Comparison of ENCODE assay signal across 18 cellular contexts in the genomic region with DNA sequence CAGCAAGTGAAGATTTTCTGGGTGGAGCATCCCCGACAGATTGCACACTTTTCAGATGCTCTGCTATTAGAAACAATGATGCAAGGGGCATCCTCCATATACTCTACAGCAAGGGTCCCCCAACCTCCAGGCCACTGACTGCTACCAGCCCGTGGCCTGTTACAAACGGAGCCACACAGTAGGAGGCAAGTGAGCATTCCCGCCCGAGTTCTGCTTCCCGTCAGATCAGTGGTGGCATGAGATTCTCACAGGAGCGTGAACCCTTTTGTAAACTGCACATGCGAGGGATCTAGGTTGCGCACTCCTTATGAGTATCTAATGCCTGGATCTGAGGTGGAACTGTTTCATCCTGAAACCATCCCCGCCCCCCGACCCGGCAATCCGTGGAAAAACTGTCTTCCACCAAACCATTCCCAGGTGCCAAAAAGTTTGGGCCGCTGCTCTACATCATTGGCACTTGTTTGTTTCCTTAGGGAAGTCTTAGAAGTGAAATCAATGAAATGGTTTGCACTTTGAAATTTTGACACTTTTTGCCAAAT. TPM values are rescaled to one million over a fixed set of nuclear protein-coding genes. Genes with fewer than 3 reads are reported as not detected.
A peak's percentile ranks its signal among the peaks of the same experiment; 100 is the strongest.
DNase-seq lines count a peak whose midpoint lies in the region; ATAC-seq, FAIRE-seq and TF ChIP-seq lines count a peak whose summit lies in the region.
"Had no signal": no experiment of that assay in that cellular context is flagged by ENCODE, and none has a peak within 500 bp of the region (broad histone marks: within the 10 kb centered on the region; RNA-seq: fewer than 3 reads in every experiment).

No MANE protein-coding gene starts in this region.

- intact Hi-C loops in endothelial cell of umbilical vein (cut with micrococcal nuclease) = no loop called here

- H3K27ac Mint-ChIP-seq in activated CD4-positive, alpha-beta T cell treated with anti-CD3 and anti-CD28 coated beads, Interleukin-2, amount 10 ng/mL, durations not matched to agents 7 days and 5 days = no peak overlapping the region
- H3K27ac Mint-ChIP-seq: H9 had no signal

- H3K9ac ChIP-seq in endothelial cell of umbilical vein (replicated peaks; ENCODE audit: extremely low read depth, insufficient read depth, low read length) = no peak overlapping the region

- peaks cover 20% of the 10 kb centered on the region for H3K79me2 ChIP-seq in endothelial cell of umbilical vein (ENCODE audit: control insufficient read depth, insufficient read depth, low read length)

- no peaks in the 10 kb centered on the region for H3K9me3 Mint-ChIP-seq in activated CD4-positive, alpha-beta T cell treated with anti-CD3 and anti-CD28 coated beads, Interleukin-2, amount 10 ng/mL, durations not matched to agents 7 days and 5 days
- H3K9me3 Mint-ChIP-seq: H9 had no signal

- POLR2A ChIA-PET in endothelial cell of umbilical vein (lab: Charles Lee) = no interaction called here
- POLR2A ChIA-PET in activated CD4-positive, alpha-beta T cell treated with anti-CD3 and anti-CD28 coated beads, Interleukin-2, amount 10 ng/mL, durations not matched to agents 7 days and 5 days (lab: Charles Lee) = no interaction called here

- H3K27ac ChIP-seq in endothelial cell of umbilical vein (ENCODE audit: insufficient read depth, low read depth, low read length) = no peak overlapping the region
- no peak overlapping the region for H3K27ac ChIP-seq in coronary artery
- H3K27ac ChIP-seq: 22Rv1, A549 had no signal

- H3K4me3 ChIP-seq in endothelial cell of umbilical vein (replicated peaks in 1 of 3; ENCODE audit: insufficient read depth in 1 of 3, low read depth in 1 of 3, low read length in 3 of 3) (no peak overlapping the region), coronary artery (no peak overlapping the region)
- H3K4me3 ChIP-seq: A549 had no signal

- dilution Hi-C loops in endothelial cell of umbilical vein (cut with MboI; ENCODE audit: extremely low pct_ligation_motif_present, low sequenced_read_pairs) = no loop called here

- no peak for TF ChIP-seq CTCF in endothelial cell of umbilical vein (IDR thresholded peaks at IDR 0.05; ENCODE audit: extremely low read depth in 1 of 2, insufficient read depth in 1 of 2, low read depth in 1 of 2, low read length in 2 of 2)
- no peak for TF ChIP-seq CTCF in coronary artery (IDR thresholded peaks at IDR 0.05)

- no peaks in the 10 kb centered on the region for H3K9me1 ChIP-seq in endothelial cell of umbilical vein (replicated peaks; ENCODE audit: control insufficient read depth, extremely low read depth, insufficient read depth, low read length)

- no peaks in the 10 kb centered on the region for H3K36me3 Mint-ChIP-seq in activated CD4-positive, alpha-beta T cell treated with anti-CD3 and anti-CD28 coated beads, Interleukin-2, amount 10 ng/mL, durations not matched to agents 7 days and 5 days (ENCODE audit: low read depth)

- no peak for ATAC-seq in GM18505 (IDR thresholded peaks at IDR 0.05; ENCODE audit: unreplicated experiment)
- ATAC-seq: A549 had no signal

- H3K27me3 Mint-ChIP-seq in activated CD4-positive, alpha-beta T cell treated with anti-CD3 and anti-CD28 coated beads, Interleukin-2, amount 10 ng/mL, durations not matched to agents 7 days and 5 days = no peaks in the 10 kb centered on the region
- H3K27me3 Mint-ChIP-seq: CD4-positive, alpha-beta memory T cell had no signal

- H3K4me3 Mint-ChIP-seq in activated CD4-positive, alpha-beta T cell treated with anti-CD3 and anti-CD28 coated beads, Interleukin-2, amount 10 ng/mL, durations not matched to agents 7 days and 5 days = no peak overlapping the region
- H3K4me3 Mint-ChIP-seq: CD14-positive monocyte; CD4-positive, alpha-beta memory T cell; H9 had no signal

- H3K27me3 ChIP-seq in endothelial cell of umbilical vein (ENCODE audit: control insufficient read depth in 2 of 2, insufficient read depth in 2 of 2, low read length in 2 of 2) = no peaks in the 10 kb centered on the region

- H3K4me1 ChIP-seq in endothelial cell of umbilical vein (ENCODE audit: control insufficient read depth, extremely low read depth, insufficient read depth, low read length) = peaks cover 14% of the 10 kb centered on the region

- no peaks in the 10 kb centered on the region for H3K9me3 ChIP-seq in endothelial cell of umbilical vein (replicated peaks; ENCODE audit: control insufficient read depth, insufficient read depth, low read length)
- H3K9me3 ChIP-seq: A549 had no signal

- H3K36me3 ChIP-seq in endothelial cell of umbilical vein (ENCODE audit: control insufficient read depth in 2 of 2, extremely low read depth in 1 of 2, insufficient read depth in 2 of 2, low read length in 2 of 2) = peaks cover 0 to 2% of the 10 kb centered on the region in 2 experiments

- peak; percentile 33 for FAIRE-seq in endothelial cell of umbilical vein (lab: Jason Lieb, UNC)
- FAIRE-seq: A549, H1 had no signal

- no TSS peak for BruUV-seq in endothelial cell of umbilical vein (replicated peaks; lab: Mats Ljungman, UMichigan)

- no peak overlapping the region for H2AFZ ChIP-seq in endothelial cell of umbilical vein (ENCODE audit: low read depth, low read length)

- TF ChIP-seq POLR2A in endothelial cell of umbilical vein (IDR thresholded peaks at IDR 0.05; ENCODE audit: low read depth, low read length) = no peak
- no peak for TF ChIP-seq POLR2A in GM18505 (IDR thresholded peaks at IDR 0.05; ENCODE audit: borderline replicate concordance, extremely low read depth, insufficient read depth, insufficient read length)

- no peaks in the 10 kb centered on the region for H4K20me1 ChIP-seq in endothelial cell of umbilical vein (replicated peaks; ENCODE audit: control insufficient read depth, extremely low read depth, insufficient read depth, low read length)

- H3K4me2 ChIP-seq in endothelial cell of umbilical vein (ENCODE audit: insufficient read depth, low read length) = no peak overlapping the region
- H3K4me2 ChIP-seq: A549 had no signal

- DNase-seq in activated CD8-positive, alpha-beta memory T cell treated with anti-CD3 and anti-CD28 coated beads, Interleukin-2, amount 50 U/mL, for 48 hours = peak; percentile 26
- no peak for DNase-seq in activated CD8-positive, alpha-beta memory T cell treated with anti-CD3 and anti-CD28 coated beads for 24 hours
- DNase-seq in endothelial cell of umbilical vein (ENCODE audit: low read depth, low spot score) = no peak
- DNase-seq in mesenteric fat pad (ENCODE audit: low spot score) = peak; percentile 57
- no peak for DNase-seq in activated CD4-positive, alpha-beta T cell treated with anti-CD3 and anti-CD28 coated beads, Interleukin-2, amount 10 ng/mL, durations not matched to agents 7 days and 5 days
- no peak for DNase-seq in coronary artery (ENCODE audit: low spot score)
- DNase-seq: AML-193; CD4-positive, alpha-beta memory T cell; DMS153; DMS79 treated with DMSO at 0.1 percent for 48 hours; GF-D8; H9 had no signal

- H3K4me1 Mint-ChIP-seq in activated CD4-positive, alpha-beta T cell treated with anti-CD3 and anti-CD28 coated beads, Interleukin-2, amount 10 ng/mL, durations not matched to agents 7 days and 5 days = peaks cover 20% of the 10 kb centered on the region

- CTCF ChIA-PET in endothelial cell of umbilical vein (lab: Charles Lee) = no interaction called here
- CTCF ChIA-PET in activated CD4-positive, alpha-beta T cell treated with anti-CD3 and anti-CD28 coated beads, Interleukin-2, amount 10 ng/mL, durations not matched to agents 7 days and 5 days (lab: Charles Lee) = no interaction called here

RNA-seq across cellular contexts. Expression of gene FAHD1, which starts 4.6 kb away (rescaled TPM):
- total RNA-seq in endothelial cell of umbilical vein = 27.9 and 44.8 TPM in 2 replicates
- polyA plus RNA-seq in endothelial cell of umbilical vein = 69.2 and 85.0 TPM in 2 replicates
- polyA plus RNA-seq in endothelial cell of umbilical vein (2011; cell fraction: cytosol; rRNA removed) = 77.9 and 81.8 TPM in 2 replicates
- polyA plus RNA-seq in endothelial cell of umbilical vein (2011; cell fraction: nucleus; rRNA removed) = 19.9 and 22.1 TPM in 2 replicates
- 34.1 and 40.2 TPM in 2 replicates for polyA plus RNA-seq in endothelial cell of umbilical vein (2012)
- 77.7 and 86.6 TPM in 2 replicates for polyA minus RNA-seq in endothelial cell of umbilical vein
- 33.1 TPM for polyA minus RNA-seq in endothelial cell of umbilical vein (2011; cell fraction: cytosol; rRNA and poly(A)+ RNA removed)
- 21.0 and 32.6 TPM in 2 replicates for polyA minus RNA-seq in endothelial cell of umbilical vein (2011; cell fraction: nucleus; rRNA and poly(A)+ RNA removed)
- total RNA-seq in mesenteric fat pad = 17.9 TPM
- total RNA-seq in activated CD4-positive, alpha-beta T cell treated with anti-CD3 and anti-CD28 coated beads, Interleukin-2, amount 10 ng/mL, durations not matched to agents 7 days and 5 days = 10 to 100 TPM; 11.3 to 12.9 TPM

RNA-seq across cellular contexts. Expression of gene HAGH, which starts 5.0 kb away (rescaled TPM):
- 54.3 and 56.4 TPM in 2 replicates for total RNA-seq in endothelial cell of umbilical vein
- polyA plus RNA-seq in endothelial cell of umbilical vein = 84.2 and 122 TPM in 2 replicates
- polyA plus RNA-seq in endothelial cell of umbilical vein (2011; cell fraction: cytosol; rRNA removed) = 55.3 and 77.9 TPM in 2 replicates
- polyA plus RNA-seq in endothelial cell of umbilical vein (2011; cell fraction: nucleus; rRNA removed) = 46.2 and 50.2 TPM in 2 replicates
- 36.4 and 54.0 TPM in 2 replicates for polyA plus RNA-seq in endothelial cell of umbilical vein (2012)
- polyA minus RNA-seq in endothelial cell of umbilical vein = 37.4 and 56.4 TPM in 2 replicates
- polyA minus RNA-seq in endothelial cell of umbilical vein (2011; cell fraction: cytosol; rRNA and poly(A)+ RNA removed) = 22.3 TPM
- polyA minus RNA-seq in endothelial cell of umbilical vein (2011; cell fraction: nucleus; rRNA and poly(A)+ RNA removed) = 8.8 and 23.1 TPM in 2 replicates
- total RNA-seq in mesenteric fat pad = 58.4 TPM
- total RNA-seq in activated CD4-positive, alpha-beta T cell treated with anti-CD3 and anti-CD28 coated beads, Interleukin-2, amount 10 ng/mL, durations not matched to agents 7 days and 5 days = 10 to 100 TPM; 34.9 to 45.6 TPM

RNA-seq across cellular contexts. Expression of gene IGFALS, which starts 38.1 kb away (rescaled TPM):
- total RNA-seq in endothelial cell of umbilical vein (not detected in 2 replicates), mesenteric fat pad (not detected)
- 0.03 TPM in 1 of 2 replicates, not detected in the other for polyA plus RNA-seq in endothelial cell of umbilical vein
- polyA plus RNA-seq in endothelial cell of umbilical vein (2011; cell fraction: cytosol; rRNA removed) = not detected in 2 replicates
- polyA plus RNA-seq in endothelial cell of umbilical vein (2011; cell fraction: nucleus; rRNA removed) = not detected in 2 replicates
- polyA plus RNA-seq in endothelial cell of umbilical vein (2012) = not detected in 2 replicates
- not detected in 2 replicates for polyA minus RNA-seq in endothelial cell of umbilical vein
- not detected for polyA minus RNA-seq in endothelial cell of umbilical vein (2011; cell fraction: cytosol; rRNA and poly(A)+ RNA removed)
- polyA minus RNA-seq in endothelial cell of umbilical vein (2011; cell fraction: nucleus; rRNA and poly(A)+ RNA removed) = not detected in 2 replicates
- under 1 TPM in 1 of 2 experiments, not detected in 1; 0.15 TPM for total RNA-seq in activated CD4-positive, alpha-beta T cell treated with anti-CD3 and anti-CD28 coated beads, Interleukin-2, amount 10 ng/mL, durations not matched to agents 7 days and 5 days
- total RNA-seq: H1, H9 had no signal
- polyA plus RNA-seq: BJ; CD14-positive monocyte; CD4-positive, alpha-beta memory T cell; H1 had no signal

RNA-seq across cellular contexts. Expression of gene MEIOB, which starts 40.4 kb away (rescaled TPM):
- not detected in 2 replicates for total RNA-seq in endothelial cell of umbilical vein
- 0.04 TPM in 1 of 2 replicates, not detected in the other for polyA plus RNA-seq in endothelial cell of umbilical vein
- polyA plus RNA-seq in endothelial cell of umbilical vein (2011; cell fraction: cytosol; rRNA removed) = 0.05 and 0.13 TPM in 2 replicates
- 0.15 and 0.18 TPM in 2 replicates for polyA plus RNA-seq in endothelial cell of umbilical vein (2011; cell fraction: nucleus; rRNA removed)
- polyA plus RNA-seq in endothelial cell of umbilical vein (2012) = 0.12 TPM in 1 of 2 replicates, not detected in the other
- 0.81 TPM in 1 of 2 replicates, not detected in the other for polyA minus RNA-seq in endothelial cell of umbilical vein
- polyA minus RNA-seq in endothelial cell of umbilical vein (2011; cell fraction: cytosol; rRNA and poly(A)+ RNA removed) = not detected
- polyA minus RNA-seq in endothelial cell of umbilical vein (2011; cell fraction: nucleus; rRNA and poly(A)+ RNA removed) = not detected in 2 replicates
- total RNA-seq in mesenteric fat pad = not detected
- total RNA-seq in activated CD4-positive, alpha-beta T cell treated with anti-CD3 and anti-CD28 coated beads, Interleukin-2, amount 10 ng/mL, durations not matched to agents 7 days and 5 days = not detected
- total RNA-seq: CD4-positive, alpha-beta memory T cell had no signal
- polyA plus RNA-seq: CD14-positive monocyte; CD4-positive, alpha-beta memory T cell had no signal

RNA-seq across cellular contexts. Expression of gene NUBP2, which starts 48.8 kb away (rescaled TPM):
- total RNA-seq in endothelial cell of umbilical vein (55.0 and 58.2 TPM in 2 replicates), mesenteric fat pad (35.1 TPM)
- 69.6 and 85.4 TPM in 2 replicates for polyA plus RNA-seq in endothelial cell of umbilical vein
- polyA plus RNA-seq in endothelial cell of umbilical vein (2011; cell fraction: cytosol; rRNA removed) = 38.7 and 64.8 TPM in 2 replicates
- polyA plus RNA-seq in endothelial cell of umbilical vein (2011; cell fraction: nucleus; rRNA removed) = 47.3 and 53.2 TPM in 2 replicates
- 37.5 and 46.5 TPM in 2 replicates for polyA plus RNA-seq in endothelial cell of umbilical vein (2012)
- polyA minus RNA-seq in endothelial cell of umbilical vein = 12.2 and 15.6 TPM in 2 replicates
- 48.7 TPM for polyA minus RNA-seq in endothelial cell of umbilical vein (2011; cell fraction: cytosol; rRNA and poly(A)+ RNA removed)
- polyA minus RNA-seq in endothelial cell of umbilical vein (2011; cell fraction: nucleus; rRNA and poly(A)+ RNA removed) = 12.0 and 20.8 TPM in 2 replicates
- 10 to 100 TPM; 40.2 to 53.8 TPM for total RNA-seq in activated CD4-positive, alpha-beta T cell treated with anti-CD3 and anti-CD28 coated beads, Interleukin-2, amount 10 ng/mL, durations not matched to agents 7 days and 5 days

Comparison
In these comparisons a context has a peak if more than half of its experiments do, and no peak if none do; other contexts are left out.
1. DNase-seq: peak in activated CD8-positive, alpha-beta memory T cell treated with anti-CD3 and anti-CD28 coated beads, Interleukin-2, amount 50 U/mL, for 48 hours (single experiment) and mesenteric fat pad (single experiment); none in activated CD8-positive, alpha-beta memory T cell treated with anti-CD3 and anti-CD28 coated beads for 24 hours (single experiment), endothelial cell of umbilical vein (single experiment), activated CD4-positive, alpha-beta T cell treated with anti-CD3 and anti-CD28 coated beads, Interleukin-2, amount 10 ng/mL, durations not matched to agents 7 days and 5 days (single experiment) and coronary artery (single experiment).